16 cellular contexts compared by ENCODE assay signal in genomic region chr12:25994252-25994651, GRCh38. TPM values are rescaled to one million over a fixed set of nuclear protein-coding genes. Genes with fewer than 3 reads are reported as not detected.
DNase-seq lines count a peak whose midpoint lies in the region; ATAC-seq and TF ChIP-seq lines count a peak whose summit lies in the region.
"Had no signal": no experiment of that assay in that cellular context is flagged by ENCODE, and none has a peak within 500 bp of the region (broad histone marks: within the 10 kb centered on the region; RNA-seq: fewer than 3 reads in every experiment).

No MANE protein-coding gene starts in this region.

- no peaks in the 10 kb centered on the region for H3K4me1 Mint-ChIP-seq in activated naive CD8-positive, alpha-beta T cell treated with anti-CD3 and anti-CD28 coated beads, Interleukin-2, amount 50 U/mL, for 24 hours

- no peak overlapping the region for H3K4me3 ChIP-seq in MG63
- H3K4me3 ChIP-seq in esophagus muscularis mucosa: no peak overlapping the region
- H3K4me3 ChIP-seq in psoas muscle: no peak overlapping the region
- H3K4me3 ChIP-seq in right lobe of liver: no peak overlapping the region
- H3K4me3 ChIP-seq: SK-N-MC had no signal

- H3K36me3 ChIP-seq in MG63 (no peaks in the 10 kb centered on the region), esophagus muscularis mucosa (no peaks in the 10 kb centered on the region), psoas muscle (ENCODE audit: insufficient read depth in 1 of 2, low read depth in 1 of 2) (no peaks in the 10 kb centered on the region), right lobe of liver (no peaks in the 10 kb centered on the region)

- H3K36me3 Mint-ChIP-seq in activated naive CD8-positive, alpha-beta T cell treated with anti-CD3 and anti-CD28 coated beads, Interleukin-2, amount 50 U/mL, for 24 hours (ENCODE audit: low read depth): no peaks in the 10 kb centered on the region
- H3K36me3 Mint-ChIP-seq: natural killer cell treated with Interleukin-12 subunit alpha and Interleukin-12 subunit beta and Interleukin-15 and Interleukin-18, amount 100 ng/mL, for 72 hours had no signal

- H3K9me3 Mint-ChIP-seq in activated naive CD8-positive, alpha-beta T cell treated with anti-CD3 and anti-CD28 coated beads, Interleukin-2, amount 50 U/mL, for 24 hours: no peaks in the 10 kb centered on the region
- H3K9me3 Mint-ChIP-seq: natural killer cell treated with Interleukin-12 subunit alpha and Interleukin-12 subunit beta and Interleukin-15 and Interleukin-18, amount 100 ng/mL, for 72 hours had no signal

- H3K27ac ChIP-seq in esophagus muscularis mucosa (replicated peaks in 1 of 4) (peak overlapping the region; percentile 51 to 68 (median 64)), psoas muscle (peak overlapping the region; percentile 19), right lobe of liver (no peak overlapping the region)
- H3K27ac ChIP-seq: HL-60, SK-N-MC had no signal

- ATAC-seq in psoas muscle (peak in 2 of 4 donors; percentile 67 to 68), HG03159 (IDR thresholded peaks at IDR 0.05; ENCODE audit: unreplicated experiment) (no peak), right lobe of liver (no peak)
- no peak for ATAC-seq in activated naive CD8-positive, alpha-beta T cell treated with anti-CD3 and anti-CD28 coated beads, Interleukin-2, amount 50 U/mL, for 24 hours
- ATAC-seq: natural killer cell treated with Interleukin-12 subunit alpha and Interleukin-12 subunit beta and Interleukin-15 and Interleukin-18, amount 100 ng/mL, for 72 hours had no signal

- H3K4me3 Mint-ChIP-seq in activated naive CD8-positive, alpha-beta T cell treated with anti-CD3 and anti-CD28 coated beads, Interleukin-2, amount 50 U/mL, for 24 hours: no peak overlapping the region
- H3K4me3 Mint-ChIP-seq: natural killer cell treated with Interleukin-12 subunit alpha and Interleukin-12 subunit beta and Interleukin-15 and Interleukin-18, amount 100 ng/mL, for 72 hours had no signal

- DNase-seq in AG20443 (ENCODE audit: low spot score): peak; percentile 69
- DNase-seq in MG63: peak; percentile 84
- no peak for DNase-seq in esophagus muscularis mucosa (ENCODE audit: extremely low spot score)
- DNase-seq in psoas muscle: no peak
- DNase-seq in activated naive CD8-positive, alpha-beta T cell treated with anti-CD3 and anti-CD28 coated beads, Interleukin-2, amount 50 U/mL, for 24 hours: no peak
- no peak for DNase-seq in right lobe of liver
- no peak for DNase-seq in NCI-H2171 treated with DMSO at 0.1 percent for 48 hours (lab: John Stamatoyannopoulos, UW)
- DNase-seq: activated CD4-positive, alpha-beta T cell treated with anti-CD3 and anti-CD28 coated beads for 48 hours; activated naive CD4-positive, alpha-beta T cell treated with anti-CD3 and anti-CD28 coated beads, Interleukin-2, amount 50 U/mL, for 16 hours; NCI-H1092 treated with DMSO at 0.1 percent for 48 hours; NCI-H526 treated with DMSO at 0.1 percent for 48 hours; stimulated activated naive CD4-positive, alpha-beta T cell had no signal

- TF ChIP-seq POLR2A in esophagus muscularis mucosa (IDR thresholded peaks at IDR 0.05; ENCODE audit: low read depth) (no peak), right lobe of liver (IDR thresholded peaks at IDR 0.05) (no peak)

- H3K4me1 ChIP-seq in esophagus muscularis mucosa: peaks cover 37 to 80% (median 75%) of the 10 kb centered on the region in 4 donors
- H3K4me1 ChIP-seq in psoas muscle: peaks cover 49% of the 10 kb centered on the region
- no peaks in the 10 kb centered on the region for H3K4me1 ChIP-seq in right lobe of liver

- H3K27me3 ChIP-seq in MG63: no peaks in the 10 kb centered on the region
- no peaks in the 10 kb centered on the region for H3K27me3 ChIP-seq in esophagus muscularis mucosa
- no peaks in the 10 kb centered on the region for H3K27me3 ChIP-seq in psoas muscle (ENCODE audit: insufficient read depth in 3 of 3, low read length in 2 of 3)
- H3K27me3 ChIP-seq in right lobe of liver: no peaks in the 10 kb centered on the region

- TF ChIP-seq CTCF in esophagus muscularis mucosa (IDR thresholded peaks at IDR 0.05): no peak
- TF ChIP-seq CTCF in psoas muscle (IDR thresholded peaks at IDR 0.05): no peak
- TF ChIP-seq CTCF in right lobe of liver (IDR thresholded peaks at IDR 0.05): no peak

- intact Hi-C loops in esophagus muscularis mucosa (cut with DNase I) (no loop called here), psoas muscle (cut with DNase I) (no loop called here), right lobe of liver (cut with DNase I) (no loop called here)

- WGBS in esophagus muscularis mucosa: 51% methylated on average over 2 of the region's 2 CpGs
- WGBS in psoas muscle, 3 donors: 28 to 40% (median 31%) methylated on average over 2 of the region's 2 CpGs
- 77% methylated on average over 2 of the region's 2 CpGs for WGBS in right lobe of liver (ENCODE audit: insufficient coverage, low coverage, low lambda C conversion rate, missing lambda C conversion rate)

- H3K27me3 Mint-ChIP-seq in activated naive CD8-positive, alpha-beta T cell treated with anti-CD3 and anti-CD28 coated beads, Interleukin-2, amount 50 U/mL, for 24 hours: peaks cover 2% of the 10 kb centered on the region

- H3K9me3 ChIP-seq in MG63: no peaks in the 10 kb centered on the region
- no peaks in the 10 kb centered on the region for H3K9me3 ChIP-seq in esophagus muscularis mucosa
- no peaks in the 10 kb centered on the region for H3K9me3 ChIP-seq in psoas muscle
- H3K9me3 ChIP-seq in right lobe of liver: no peaks in the 10 kb centered on the region

- H3K27ac Mint-ChIP-seq in activated naive CD8-positive, alpha-beta T cell treated with anti-CD3 and anti-CD28 coated beads, Interleukin-2, amount 50 U/mL, for 24 hours: no peak overlapping the region
- H3K27ac Mint-ChIP-seq: natural killer cell treated with Interleukin-12 subunit alpha and Interleukin-12 subunit beta and Interleukin-15 and Interleukin-18, amount 100 ng/mL, for 72 hours had no signal

- TF ChIP-seq EP300 in esophagus muscularis mucosa (IDR thresholded peaks at IDR 0.05): no peak

RNA-seq across cellular contexts. Expression of gene RASSF8, which starts 35.8 kb away (rescaled TPM):
- 7.3 and 40.9 TPM in 2 replicates for total RNA-seq in MG63 (2014; rRNA removed; shearing (Covaris generic); ENCODE audit: low replicate concordance)
- total RNA-seq in esophagus muscularis mucosa (10 to 100 TPM; 56.8 to 81.0 (median 77.3) TPM), psoas muscle (10 to 100 TPM; 41.9 to 80.3 (median 54.2) TPM), right lobe of liver (10 to 100 TPM in 1 of 6 experiments, 1 to 10 TPM in 5; 3.9 to 12.4 (median 7.3) TPM)
- 10 to 100 TPM in 2 of 3 donors, 1 to 10 TPM in 1; 7.7 to 19.4 (median 14.6) TPM for polyA plus RNA-seq in psoas muscle

Comparison
In these comparisons a context has a peak if more than half of its experiments do, and no peak if none do; other contexts are left out.
1. DNase-seq: peak in AG20443 (single experiment) and MG63 (single experiment); none in esophagus muscularis mucosa (single experiment), psoas muscle (0 of 2), activated naive CD8-positive, alpha-beta T cell treated with anti-CD3 and anti-CD28 coated beads, Interleukin-2, amount 50 U/mL, for 24 hours (single experiment), right lobe of liver (0 of 3) and NCI-H2171 treated with DMSO at 0.1 percent for 48 hours (single experiment).
2. H3K27ac ChIP-seq: peak in esophagus muscularis mucosa (4 of 4) and psoas muscle (single experiment); none in right lobe of liver (0 of 3).